17 cellular contexts compared by ENCODE assay signal in genomic region chr18:48229445-48230052, GRCh38.
DNase-seq lines count a peak whose midpoint lies in the region; FAIRE-seq and TF ChIP-seq lines count a peak whose summit lies in the region.
"Had no signal": no experiment of that assay in that cellular context is flagged by ENCODE, and none has a peak within 500 bp of the region (broad histone marks: within the 10 kb centered on the region; RNA-seq: fewer than 3 reads in every experiment).

No MANE protein-coding gene starts in this region.

- H3K9ac ChIP-seq in endodermal cell (ENCODE audit: extremely low read depth, low read length, poor library complexity, severe bottlenecking), result no peak overlapping the region

- H3K36me3 ChIP-seq in endodermal cell (ENCODE audit: control insufficient read depth, insufficient read depth, low read length) (no peaks in the 10 kb centered on the region), small intestine (ENCODE audit: control insufficient read depth in 2 of 2, insufficient read depth in 2 of 2, low read length in 2 of 2) (no peaks in the 10 kb centered on the region), tibial nerve (no peaks in the 10 kb centered on the region)
- H3K36me3 ChIP-seq: SJSA1, thoracic aorta had no signal

- no peak overlapping the region for H3K4me3 Mint-ChIP-seq in activated CD4-positive, alpha-beta memory T cell treated with anti-CD3 and anti-CD28 coated beads, Interleukin-2, amount 10 ng/mL, durations not matched to agents 7 days and 5 days
- H3K4me3 Mint-ChIP-seq in activated CD4-positive, alpha-beta memory T cell treated with anti-CD3 and anti-CD28 coated beads for 36 hours, result no peak overlapping the region
- no peak overlapping the region for H3K4me3 Mint-ChIP-seq in endodermal cell
- H3K4me3 Mint-ChIP-seq: naive thymus-derived CD8-positive, alpha-beta T cell had no signal

- CTCF ChIA-PET in activated CD4-positive, alpha-beta memory T cell treated with anti-CD3 and anti-CD28 coated beads, Interleukin-2, amount 10 ng/mL, durations not matched to agents 7 days and 5 days (lab: Charles Lee), result interaction anchor here (0.5 to 5.0 kb wide), 13 partner anchors 9 to 820 kb away, joined by 3 to 56 read pairs (median 4); no protein-coding TSS in a partner anchor
- CTCF ChIA-PET in activated CD4-positive, alpha-beta memory T cell treated with anti-CD3 and anti-CD28 coated beads for 36 hours (lab: Charles Lee), result interaction anchor here (0.9 to 3.2 kb wide), 3 partner anchors 54 to 218 kb away, joined by 3 to 15 read pairs (median 4); no protein-coding TSS in a partner anchor

- no peak for FAIRE-seq in small intestine (lab: Jason Lieb, UNC)

- no peak for TF ChIP-seq POLR2A in tibial nerve (IDR thresholded peaks at IDR 0.05)

- no peak for TF ChIP-seq EP300 in tibial nerve (IDR thresholded peaks at IDR 0.05)

- H3K9me3 ChIP-seq in endodermal cell (ENCODE audit: control insufficient read depth, low read length) (no peaks in the 10 kb centered on the region), small intestine (ENCODE audit: control insufficient read depth, low read depth) (no peaks in the 10 kb centered on the region), tibial nerve (no peaks in the 10 kb centered on the region)
- H3K9me3 ChIP-seq: SJSA1, thoracic aorta had no signal

- intact Hi-C loops in activated CD4-positive, alpha-beta memory T cell treated with anti-CD3 and anti-CD28 coated beads for 36 hours (cut with micrococcal nuclease), result loop anchor here (5.0 kb wide), 1 partner anchor 218 kb away; no protein-coding TSS in a partner anchor

- H3K4me3 ChIP-seq in endodermal cell (ENCODE audit: low read length) (no peak overlapping the region), small intestine (ENCODE audit: low read depth in 1 of 2, low read length in 2 of 2) (no peak overlapping the region), tibial nerve (no peak overlapping the region)
- H3K4me3 ChIP-seq: dorsolateral prefrontal cortex, SJSA1, thoracic aorta had no signal

- H3K27me3 Mint-ChIP-seq in activated CD4-positive, alpha-beta memory T cell treated with anti-CD3 and anti-CD28 coated beads, Interleukin-2, amount 10 ng/mL, durations not matched to agents 7 days and 5 days, result peaks cover 19% of the 10 kb centered on the region
- H3K27me3 Mint-ChIP-seq in activated CD4-positive, alpha-beta memory T cell treated with anti-CD3 and anti-CD28 coated beads for 36 hours, result peaks cover 1% of the 10 kb centered on the region
- peaks cover 7% of the 10 kb centered on the region for H3K27me3 Mint-ChIP-seq in endodermal cell (ENCODE audit: insufficient read depth)

- peak overlapping the region; percentile 98 for H3K27ac Mint-ChIP-seq in activated CD4-positive, alpha-beta memory T cell treated with anti-CD3 and anti-CD28 coated beads, Interleukin-2, amount 10 ng/mL, durations not matched to agents 7 days and 5 days
- no peak overlapping the region for H3K27ac Mint-ChIP-seq in activated CD4-positive, alpha-beta memory T cell treated with anti-CD3 and anti-CD28 coated beads for 36 hours
- no peak overlapping the region for H3K27ac Mint-ChIP-seq in endodermal cell

- whole genome bisulfite sequencing in endodermal cell (ENCODE audit: insufficient coverage in 1 of 2, insufficient read length in 1 of 2), 2 experiments, result 80 to 94% methylated on average over 3 to 10 of the region's 10 CpGs
- 7 to 38% (median 25%) methylated on average over 10 of the region's 10 CpGs for WGBS in small intestine, 3 donors
- 47 to 50% methylated on average over 10 of the region's 10 CpGs for WGBS in tibial nerve, 2 donors

- H3K4me1 ChIP-seq in endodermal cell (ENCODE audit: control insufficient read depth, insufficient read depth, low read length), result no peaks in the 10 kb centered on the region
- peaks cover 0 to 2% of the 10 kb centered on the region in 2 donors for H3K4me1 ChIP-seq in small intestine (ENCODE audit: control insufficient read depth in 2 of 2, insufficient read depth in 1 of 2, low read depth in 1 of 2, low read length in 1 of 2)
- H3K4me1 ChIP-seq in tibial nerve, result peaks cover 0 to 46% (median 13%) of the 10 kb centered on the region in 4 donors

- H3K4me1 Mint-ChIP-seq in activated CD4-positive, alpha-beta memory T cell treated with anti-CD3 and anti-CD28 coated beads, Interleukin-2, amount 10 ng/mL, durations not matched to agents 7 days and 5 days, result peaks cover 58% of the 10 kb centered on the region
- peaks cover 13% of the 10 kb centered on the region for H3K4me1 Mint-ChIP-seq in activated CD4-positive, alpha-beta memory T cell treated with anti-CD3 and anti-CD28 coated beads for 36 hours (ENCODE audit: low read depth)
- H3K4me1 Mint-ChIP-seq in endodermal cell, result peaks cover 4% of the 10 kb centered on the region

- H3K27me3 ChIP-seq in endodermal cell (ENCODE audit: control insufficient read depth, insufficient read depth, low read length, poor library complexity, severe bottlenecking), result peaks cover 2% of the 10 kb centered on the region
- H3K27me3 ChIP-seq in small intestine (ENCODE audit: control insufficient read depth in 2 of 2, insufficient read depth in 2 of 2, low read length in 2 of 2), result no peaks in the 10 kb centered on the region
- no peaks in the 10 kb centered on the region for H3K27me3 ChIP-seq in tibial nerve
- H3K27me3 ChIP-seq: dorsolateral prefrontal cortex had no signal

- H3K36me3 Mint-ChIP-seq in activated CD4-positive, alpha-beta memory T cell treated with anti-CD3 and anti-CD28 coated beads, Interleukin-2, amount 10 ng/mL, durations not matched to agents 7 days and 5 days (ENCODE audit: low read depth), result no peaks in the 10 kb centered on the region
- H3K36me3 Mint-ChIP-seq in activated CD4-positive, alpha-beta memory T cell treated with anti-CD3 and anti-CD28 coated beads for 36 hours, result no peaks in the 10 kb centered on the region
- H3K36me3 Mint-ChIP-seq in endodermal cell (ENCODE audit: low read depth), result no peaks in the 10 kb centered on the region
- H3K36me3 Mint-ChIP-seq: naive thymus-derived CD8-positive, alpha-beta T cell had no signal

- POLR2A ChIA-PET in activated CD4-positive, alpha-beta memory T cell treated with anti-CD3 and anti-CD28 coated beads, Interleukin-2, amount 10 ng/mL, durations not matched to agents 7 days and 5 days (lab: Charles Lee), result interaction anchor here (0.8 to 2.9 kb wide), 3 partner anchors 7 to 216 kb away, joined by 3 to 9 read pairs (median 6); no protein-coding TSS in a partner anchor
- POLR2A ChIA-PET in activated CD4-positive, alpha-beta memory T cell treated with anti-CD3 and anti-CD28 coated beads for 36 hours (lab: Charles Lee), result no interaction called here

- no peaks in the 10 kb centered on the region for H3K9me3 Mint-ChIP-seq in activated CD4-positive, alpha-beta memory T cell treated with anti-CD3 and anti-CD28 coated beads, Interleukin-2, amount 10 ng/mL, durations not matched to agents 7 days and 5 days
- H3K9me3 Mint-ChIP-seq in activated CD4-positive, alpha-beta memory T cell treated with anti-CD3 and anti-CD28 coated beads for 36 hours, result no peaks in the 10 kb centered on the region
- no peaks in the 10 kb centered on the region for H3K9me3 Mint-ChIP-seq in endodermal cell
- H3K9me3 Mint-ChIP-seq: naive thymus-derived CD8-positive, alpha-beta T cell had no signal

- peak; percentile 48 for TF ChIP-seq CTCF in endodermal cell (conservative IDR thresholded peaks at IDR 0.05)
- no peak for TF ChIP-seq CTCF in tibial nerve (IDR thresholded peaks at IDR 0.05)

- no peak for DNase-seq in activated CD4-positive, alpha-beta memory T cell treated with anti-CD3 and anti-CD28 coated beads, Interleukin-2, amount 10 ng/mL, durations not matched to agents 7 days and 5 days
- no peak for DNase-seq in activated CD4-positive, alpha-beta memory T cell treated with anti-CD3 and anti-CD28 coated beads for 36 hours
- DNase-seq in NCI-H1105 treated with DMSO at 0.1 percent for 48 hours (lab: John Stamatoyannopoulos, UW) (peak; percentile 81), endodermal cell (peak; percentile 67), small intestine (peak; percentile 37), tibial nerve (ENCODE audit: low spot score in 2 of 2) (no peak), ureter (ENCODE audit: low spot score) (no peak), COLO668 (lab: John Stamatoyannopoulos, UW; ENCODE audit: unreplicated experiment) (no peak)
- DNase-seq: activated gamma-delta T cell; DMS153; dorsolateral prefrontal cortex; hippocampal formation; naive thymus-derived CD8-positive, alpha-beta T cell; NCI-H2029 treated with DMSO at 0.1 percent for 48 hours; stimulated activated CD8-positive, alpha-beta memory T cell treated with anti-CD3 and anti-CD28 coated beads, Interleukin-4, amount 100 ng/mL, for 48 hours had no signal

- H3K27ac ChIP-seq in endodermal cell (ENCODE audit: low read depth, low read length), result no peak overlapping the region
- H3K27ac ChIP-seq in small intestine (ENCODE audit: low read depth in 1 of 2, low read length in 1 of 2), result no peak overlapping the region
- H3K27ac ChIP-seq in tibial nerve, result peak overlapping the region in 1 of 4 donors; percentile 46
- H3K27ac ChIP-seq: dorsolateral prefrontal cortex, SJSA1, thoracic aorta had no signal

Comparison
In these comparisons a context has a peak if more than half of its experiments do, and no peak if none do; other contexts are left out.
1. DNase-seq: peak in NCI-H1105 treated with DMSO at 0.1 percent for 48 hours (single experiment), endodermal cell (single experiment) and small intestine (single experiment); none in activated CD4-positive, alpha-beta memory T cell treated with anti-CD3 and anti-CD28 coated beads, Interleukin-2, amount 10 ng/mL, durations not matched to agents 7 days and 5 days (single experiment), activated CD4-positive, alpha-beta memory T cell treated with anti-CD3 and anti-CD28 coated beads for 36 hours (single experiment), tibial nerve (0 of 2), ureter (single experiment) and COLO668 (single experiment).